In the genomic region with DNA sequence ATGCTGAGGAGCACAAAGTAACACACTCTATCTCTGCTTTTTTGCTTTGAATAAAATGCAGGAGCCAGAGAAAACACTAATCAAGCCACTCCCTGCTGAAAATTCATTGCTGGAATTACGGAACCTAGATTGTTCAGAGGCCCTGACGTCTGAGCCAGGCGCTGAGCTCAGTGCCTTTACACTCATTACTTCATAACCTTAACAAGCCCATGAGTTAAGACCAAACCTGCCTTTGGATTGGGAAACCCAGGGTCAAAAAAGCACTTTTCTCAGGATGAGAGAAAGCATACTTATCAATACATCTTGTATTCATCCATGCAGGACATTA, we compare ENCODE assay signal across 8 cellular contexts. TPM values are rescaled to one million over a fixed set of nuclear protein-coding genes. Genes with fewer than 3 reads are reported as not detected.
DNase-seq lines count a peak whose midpoint lies in the region; ATAC-seq and TF ChIP-seq lines count a peak whose summit lies in the region.

No MANE protein-coding gene starts in this region.

- peaks cover 8% of the 10 kb centered on the region for H3K4me1 Mint-ChIP-seq in progenitor cell of endocrine pancreas (ENCODE audit: low read depth)

- TF ChIP-seq CTCF in WI38 (IDR thresholded peaks at IDR 0.05; ENCODE audit: low read depth, low read length) (no peak), progenitor cell of endocrine pancreas (IDR thresholded peaks at IDR 0.05; ENCODE audit: unreplicated experiment) (no peak)

- peak overlapping the region; percentile 99 for H3K4me3 Mint-ChIP-seq in progenitor cell of endocrine pancreas (ENCODE audit: low read depth)

- peak overlapping the region; percentile 99 for H3K27ac Mint-ChIP-seq in progenitor cell of endocrine pancreas

- no peaks in the 10 kb centered on the region for H3K9me3 Mint-ChIP-seq in progenitor cell of endocrine pancreas (ENCODE audit: low read depth)

- DNase-seq in AG08396 (ENCODE audit: low spot score) (peak; percentile 27), germinal center (ENCODE audit: low spot score) (peak; percentile 3), progenitor cell of endocrine pancreas (ENCODE audit: low spot score, unreplicated experiment) (no peak)
- no peak for DNase-seq in central memory CD4-positive, alpha-beta T cell

- peak overlapping the region; percentile 80 for H3K4me3 ChIP-seq in WI38 (ENCODE audit: low read depth, low read length)

- H3K36me3 Mint-ChIP-seq in progenitor cell of endocrine pancreas (ENCODE audit: insufficient read depth) = no peaks in the 10 kb centered on the region

- peak; percentile 14 for ATAC-seq in GM18868 (IDR thresholded peaks at IDR 0.05; ENCODE audit: unreplicated experiment)
- peak; percentile 14 for ATAC-seq in HG03175 (IDR thresholded peaks at IDR 0.05; ENCODE audit: unreplicated experiment)
- ATAC-seq in GM18519 (IDR thresholded peaks at IDR 0.05; ENCODE audit: low FRiP score, unreplicated experiment) = no peak

- peaks cover 6% of the 10 kb centered on the region for H3K27me3 Mint-ChIP-seq in progenitor cell of endocrine pancreas

RNA-seq across cellular contexts. Expression of a gene that starts 0.8 kb away (rescaled TPM):
- 30.0 and 31.6 TPM in 2 replicates for total RNA-seq in progenitor cell of endocrine pancreas

Comparison
In these comparisons a context has a peak if more than half of its experiments do, and no peak if none do; other contexts are left out.
1. DNase-seq: peak in AG08396 (single experiment) and germinal center (single experiment); none in progenitor cell of endocrine pancreas (single experiment) and central memory CD4-positive, alpha-beta T cell (single experiment).